In genomic region chr2:37111971-37112370, GRCh38 we compare ENCODE assay signal across 19 cellular contexts.
"Had no signal": no experiment of that assay in that cellular context is flagged by ENCODE, and none has a peak within 500 bp of the region (broad histone marks: within the 10 kb centered on the region; RNA-seq: fewer than 3 reads in every experiment).

No MANE protein-coding gene starts in this region.

- DNase-seq: colonic mucosa; cortex of kidney; effector CD8-positive, alpha-beta T cell; effector memory CD8-positive, alpha-beta T cell; endodermal cell; gastrocnemius medialis; heart left ventricle; hypothalamus; immature natural killer cell; left cardiac atrium; left lung; left ventricle myocardium superior; lower lobe of right lung; mesenchymal stem cell; midbrain; naive thymus-derived CD4-positive, alpha-beta T cell had no signal

- H3K27me3 ChIP-seq: colonic mucosa, esophagus muscularis mucosa, foreskin keratinocyte, gastrocnemius medialis, heart left ventricle, hepatocyte, left lung had no signal

- H3K4me2 ChIP-seq: hepatocyte had no signal

- H3K27ac ChIP-seq: colonic mucosa, esophagus muscularis mucosa, foreskin keratinocyte, gastrocnemius medialis, heart left ventricle, hepatocyte, left lung, lower lobe of right lung had no signal

- H3K79me2 ChIP-seq: hepatocyte had no signal

- H3K9me3 ChIP-seq: colonic mucosa, esophagus muscularis mucosa, gastrocnemius medialis, heart left ventricle, left lung, lower lobe of right lung had no signal

- ATAC-seq: effector memory CD8-positive, alpha-beta T cell; foreskin keratinocyte; gastrocnemius medialis; heart left ventricle; left cardiac atrium; left lung; left ventricle myocardium superior; lower lobe of right lung; naive thymus-derived CD4-positive, alpha-beta T cell had no signal

- H3K36me3 ChIP-seq: colonic mucosa had no signal

- H3K4me3 ChIP-seq: colonic mucosa, esophagus muscularis mucosa, gastrocnemius medialis, heart left ventricle, hepatocyte, left lung, lower lobe of right lung had no signal

- H2AFZ ChIP-seq: hepatocyte had no signal

- H3K4me1 ChIP-seq: colonic mucosa, esophagus muscularis mucosa, gastrocnemius medialis, heart left ventricle, left lung, lower lobe of right lung had no signal
